ENCODE assay signal across 9 cellular contexts in genomic region chr14:38207830-38208815, GRCh38. TPM values are rescaled to one million over a fixed set of nuclear protein-coding genes. Genes with fewer than 3 reads are reported as not detected.
DNase-seq lines count a peak whose midpoint lies in the region; ATAC-seq, FAIRE-seq and TF ChIP-seq lines count a peak whose summit lies in the region.
"Had no signal": no experiment of that assay in that cellular context is flagged by ENCODE, and none has a peak within 500 bp of the region (broad histone marks: within the 10 kb centered on the region; RNA-seq: fewer than 3 reads in every experiment).

Gene SSTR1 (plus strand): TSS chr14:38207904. CDS start chr14:38209390, 1,486 bp downstream.

- H3K4me1 ChIP-seq in GM23338 (ENCODE audit: insufficient read depth) = peaks cover 28% of the 10 kb centered on the region
- peaks cover 3% of the 10 kb centered on the region; the same call in 1 of the 2 replicates for H3K4me1 ChIP-seq in iPS-20b (ENCODE audit: insufficient read depth, low read length)
- peaks cover 0 to 3% of the 10 kb centered on the region in 2 donors for H3K4me1 ChIP-seq in small intestine (ENCODE audit: control insufficient read depth in 2 of 2, insufficient read depth in 1 of 2, low read depth in 1 of 2, low read length in 1 of 2)
- peaks cover 24% of the 10 kb centered on the region for H3K4me1 ChIP-seq in SJCRH30

- intact Hi-C loops in posterior vena cava (cut with DNase I) = no loop called here

- ATAC-seq in GM23338 = peak; percentile 10
- no peak for ATAC-seq in activated T-helper 17 cell treated with anti-CD3 and anti-CD28 coated beads, Interleukin-2, amount 50 U/mL, for 72 hours (replicated peaks)

- peaks cover 3% of the 10 kb centered on the region; the same call in 1 of the 3 replicates for H3K36me3 Mint-ChIP-seq in GM23338 (ENCODE audit: low read depth)
- H3K36me3 Mint-ChIP-seq in activated T-helper 17 cell treated with anti-CD3 and anti-CD28 coated beads, Interleukin-2, amount 50 U/mL, for 72 hours (ENCODE audit: low read depth) = peaks cover 11% of the 10 kb centered on the region

- H3K4me3 ChIP-seq in GM23338 (peak within 1 kb of the TSS; percentile 51), iPS-20b (ENCODE audit: low read length) (peak within 1 kb of the TSS; percentile 43), small intestine (ENCODE audit: low read depth in 1 of 2, low read length in 2 of 2) (peak within 1 kb of the TSS in 1 of 2 donors; percentile 72), SJCRH30 (no peak within 1 kb of the TSS)

- FAIRE-seq in small intestine (lab: Jason Lieb, UNC) = no peak

- WGBS in small intestine, 3 donors = 1 to 3% (median 2%) methylated on average over 51 of the region's 51 CpGs

- H3K27ac ChIP-seq in GM23338 (ENCODE audit: low read depth) = no peak within 1 kb of the TSS
- H3K27ac ChIP-seq in iPS-20b (ENCODE audit: low read length) = no peak within 1 kb of the TSS
- H3K27ac ChIP-seq in small intestine (ENCODE audit: low read depth in 1 of 2, low read length in 1 of 2) = peak within 1 kb of the TSS; percentile 88 to 89
- H3K27ac ChIP-seq in SJCRH30 = no peak within 1 kb of the TSS
- H3K27ac ChIP-seq: gastroesophageal sphincter had no signal

- H3K36me3 ChIP-seq in GM23338 (ENCODE audit: insufficient read depth) (no peaks in the 10 kb centered on the region), iPS-20b (ENCODE audit: insufficient read depth, low read depth, low read length) (no peaks in the 10 kb centered on the region), small intestine (ENCODE audit: control insufficient read depth in 2 of 2, insufficient read depth in 2 of 2, low read length in 2 of 2) (no peaks in the 10 kb centered on the region), SJCRH30 (no peaks in the 10 kb centered on the region)
- H3K36me3 ChIP-seq: gastroesophageal sphincter had no signal

- H3K9me2 ChIP-seq in GM23338 (ENCODE audit: insufficient read depth) = no peaks in the 10 kb centered on the region

- H3K9ac ChIP-seq in iPS-20b (ENCODE audit: low read depth, low read length) = no peak within 1 kb of the TSS

- peaks cover 37% of the 10 kb centered on the region for H3K4me1 Mint-ChIP-seq in GM23338
- H3K4me1 Mint-ChIP-seq in activated T-helper 17 cell treated with anti-CD3 and anti-CD28 coated beads, Interleukin-2, amount 50 U/mL, for 72 hours = peaks cover 6% of the 10 kb centered on the region

- H3K9me3 ChIP-seq in iPS-20b (ENCODE audit: insufficient read depth, low read depth, low read length) (0 out of 2 replicates have a peak, but pooled peaks cover 7% of the 10 kb centered on the region), small intestine (ENCODE audit: control insufficient read depth, low read depth) (no peaks in the 10 kb centered on the region), SJCRH30 (replicated peaks) (peaks cover 3% of the 10 kb centered on the region; the same call in 1 of the 2 replicates)

- peak within 1 kb of the TSS; percentile 79 for H3K4me2 ChIP-seq in GM23338

- H3F3A ChIP-seq in GM23338 (replicated peaks; ENCODE audit: low read depth) = peaks cover 13% of the 10 kb centered on the region

- peaks cover 87% of the 10 kb centered on the region for H3K27me3 Mint-ChIP-seq in GM23338 (ENCODE audit: insufficient read depth, low read depth, poor library complexity)
- H3K27me3 Mint-ChIP-seq in activated T-helper 17 cell treated with anti-CD3 and anti-CD28 coated beads, Interleukin-2, amount 50 U/mL, for 72 hours = peaks cover 51% of the 10 kb centered on the region

- peaks cover 89% of the 10 kb centered on the region for H3K27me3 ChIP-seq in GM23338 (ENCODE audit: insufficient read depth)
- H3K27me3 ChIP-seq in iPS-20b (ENCODE audit: insufficient read depth, low read length) = peaks cover 82% of the 10 kb centered on the region
- H3K27me3 ChIP-seq in small intestine (ENCODE audit: control insufficient read depth in 2 of 2, insufficient read depth in 2 of 2, low read length in 2 of 2) = no peaks in the 10 kb centered on the region
- no peaks in the 10 kb centered on the region for H3K27me3 ChIP-seq in SJCRH30

- DNase-seq in GM23338 (ENCODE audit: low spot score) (peak; percentile 68), small intestine (peak; percentile 98), posterior vena cava (ENCODE audit: low spot score) (no peak), SJCRH30 (no peak), NCI-H2107 treated with DMSO at 0.1 percent for 48 hours (lab: John Stamatoyannopoulos, UW; ENCODE audit: unreplicated experiment) (no peak), cerebellar cortex (ENCODE audit: low spot score) (no peak)

- no peak within 1 kb of the TSS for H3K27ac Mint-ChIP-seq in GM23338
- H3K27ac Mint-ChIP-seq in activated T-helper 17 cell treated with anti-CD3 and anti-CD28 coated beads, Interleukin-2, amount 50 U/mL, for 72 hours = no peak within 1 kb of the TSS

- H3K79me2 ChIP-seq in GM23338 (replicated peaks; ENCODE audit: insufficient read depth) = no peaks in the 10 kb centered on the region

- no peak within 1 kb of the TSS for H2AFZ ChIP-seq in GM23338

- peak within 1 kb of the TSS; percentile 67 for H3K4me3 Mint-ChIP-seq in GM23338
- peak within 1 kb of the TSS; percentile 62 for H3K4me3 Mint-ChIP-seq in activated T-helper 17 cell treated with anti-CD3 and anti-CD28 coated beads, Interleukin-2, amount 50 U/mL, for 72 hours

- H3K9me3 Mint-ChIP-seq in GM23338 = peaks cover 23% of the 10 kb centered on the region
- peaks cover 4% of the 10 kb centered on the region for H3K9me3 Mint-ChIP-seq in activated T-helper 17 cell treated with anti-CD3 and anti-CD28 coated beads, Interleukin-2, amount 50 U/mL, for 72 hours

- H4K20me1 ChIP-seq in GM23338 (replicated peaks; ENCODE audit: insufficient read depth) = no peaks in the 10 kb centered on the region; the same call in 1 of the 2 replicates

- no peak for TF ChIP-seq CTCF in GM23338 (conservative IDR thresholded peaks at IDR 0.05; ENCODE audit: low read depth in 2 of 2)

TF ChIP-seq in GM23338, 12 proteins besides CTCF, POLR2A, EP300 and RAD21 (continues in another document):
- TF ChIP-seq CREB1 (CRISPR knock-in tag; IDR thresholded peaks at IDR 0.05; ENCODE audit: low read depth) (no peak), ZNF462 (CRISPR knock-in tag; IDR thresholded peaks at IDR 0.05) (no peak), EZH2phosphoT487 (IDR thresholded peaks at IDR 0.05; ENCODE audit: unreplicated experiment) (no peak)

RNA-seq across cellular contexts. Expression of gene SSTR1, which starts in this region (rescaled TPM):
- 0.80 and 2.3 TPM in 2 replicates for total RNA-seq in GM23338 (2014; rRNA removed; shearing (Covaris generic))
- polyA plus RNA-seq in GM23338 (2016; fragmentation: Nextera tagmentation; extraction: Ambion mirVana) (0.42 and 0.77 TPM in 2 replicates), small intestine (10 to 100 TPM in 1 of 3 donors, 1 to 10 TPM in 2; 7.8 to 10.9 (median 8.9) TPM)
- total RNA-seq in activated T-helper 17 cell treated with anti-CD3 and anti-CD28 coated beads, Interleukin-2, amount 50 U/mL, for 72 hours = not detected
- 1 to 10 TPM in 1 of 2 donors, under 1 TPM in 1; 0.74 to 1.5 TPM for total RNA-seq in posterior vena cava
- total RNA-seq in SJCRH30 (2014; rRNA removed; shearing (Covaris generic)) = not detected in 2 replicates

Comparison
In these comparisons a context has a peak if more than half of its experiments do, and no peak if none do; other contexts are left out.
1. DNase-seq: peak in GM23338 (single experiment) and small intestine (single experiment); none in posterior vena cava (single experiment), SJCRH30 (0 of 2), NCI-H2107 treated with DMSO at 0.1 percent for 48 hours (single experiment) and cerebellar cortex (single experiment).
2. H3K27ac ChIP-seq: peak in small intestine (2 of 2); none in GM23338 (single experiment), iPS-20b (single experiment) and SJCRH30 (single experiment).